Comparison of ENCODE assay signal across 1 cellular context in genomic region chr15:101088788-101089578, GRCh38.
A peak's percentile ranks its signal among the peaks of the same experiment; 100 is the strongest.
TF ChIP-seq lines count a peak whose summit lies in the region.

No MANE protein-coding gene starts in this region.

TF ChIP-seq in K562, 482 proteins besides CTCF, POLR2A, EP300 and RAD21 (continued from another document and continues in another):
- TF ChIP-seq NKRF (IDR thresholded peaks at IDR 0.05; ENCODE audit: borderline replicate concordance) (peak; percentile 52; the same call in 1 of the 2 replicates), NFXL1 (CRISPR knock-in tag; IDR thresholded peaks at IDR 0.05) (no peak), CBX8 (IDR thresholded peaks at IDR 0.05; ENCODE audit: borderline replicate concordance, extremely low read depth, low read depth, low read length, poor library complexity, severe bottlenecking) (no peak), HNRNPL (IDR thresholded peaks at IDR 0.05; ENCODE audit: low read depth, low read length) (peak; percentile 85; the same call in 1 of the 2 replicates), ZNF589 (CRISPR knock-in tag; IDR thresholded peaks at IDR 0.05; ENCODE audit: low read depth) (no peak), CBX5 (IDR thresholded peaks at IDR 0.05; ENCODE audit: borderline replicate concordance, low read depth) (no peak), ZNF511 (CRISPR knock-in tag; IDR thresholded peaks at IDR 0.05) (no peak), ZNF175 (CRISPR knock-in tag; IDR thresholded peaks at IDR 0.05; ENCODE audit: low read depth) (no peak), DDX20 (tag; IDR thresholded peaks at IDR 0.05; ENCODE audit: low read depth) (no peak), ZNF280B (CRISPR knock-in tag; IDR thresholded peaks at IDR 0.05) (no peak), GATAD2A (IDR thresholded peaks at IDR 0.05) (no peak), BMI1 (IDR thresholded peaks at IDR 0.05; ENCODE audit: low read length) (no peak), THAP7 (CRISPR knock-in tag; IDR thresholded peaks at IDR 0.05) (no peak), MLLT1 (IDR thresholded peaks at IDR 0.05) (no peak), RBM25 (IDR thresholded peaks at IDR 0.05; ENCODE audit: low read depth, low read length, severe bottlenecking) (no peak), CREB5 (CRISPR knock-in tag; IDR thresholded peaks at IDR 0.05) (no peak), DMBX1 (CRISPR knock-in tag; IDR thresholded peaks at IDR 0.05; ENCODE audit: borderline replicate concordance) (no peak), ZBTB43 (CRISPR knock-in tag; IDR thresholded peaks at IDR 0.05) (no peak), ZNF778 (CRISPR knock-in tag; IDR thresholded peaks at IDR 0.05) (no peak), ZNF282 (CRISPR knock-in tag; IDR thresholded peaks at IDR 0.05) (no peak), MAZ (CRISPR knock-in tag; conservative IDR thresholded peaks at IDR 0.05 in 1 of 2, IDR thresholded peaks at IDR 0.05 in 1 of 2) (peak; percentile 29 to 75; a peak in 3 of 4 replicates), NCOA1 (IDR thresholded peaks at IDR 0.05; ENCODE audit: low read depth) (no peak), BRD9 (IDR thresholded peaks at IDR 0.05; ENCODE audit: low read depth, partially characterized antibody) (no peak), HES1 (IDR thresholded peaks at IDR 0.05; ENCODE audit: low read depth) (no peak), NR3C1 (CRISPR knock-in tag; IDR thresholded peaks at IDR 0.05) (no peak), TRIM24 (IDR thresholded peaks at IDR 0.05) (peak in 1 of 2 experiments; percentile 7; a peak in 1 of 4 replicates), ZFX (CRISPR knock-in tag; IDR thresholded peaks at IDR 0.05) (peak; percentile 52; the same call in 1 of the 2 replicates), UBTF (IDR thresholded peaks at IDR 0.05; ENCODE audit: borderline replicate concordance in 1 of 2, low read depth in 2 of 2, low read length in 2 of 2) (no peak), ZNF12 (CRISPR knock-in tag; IDR thresholded peaks at IDR 0.05) (0 out of 2 replicates have a peak, but pooled peaks have one; percentile 24), IRF2 (CRISPR knock-in tag; IDR thresholded peaks at IDR 0.05) (no peak), DIDO1 (tag; IDR thresholded peaks at IDR 0.05; ENCODE audit: low read depth) (no peak), ZBTB33 (CRISPR knock-in tag; IDR thresholded peaks at IDR 0.05) (peak; percentile 87), ZC3H4 (CRISPR knock-in tag; IDR thresholded peaks at IDR 0.05; ENCODE audit: borderline replicate concordance) (no peak), SMC3 (conservative IDR thresholded peaks at IDR 0.05; ENCODE audit: insufficient read depth, low read depth, low read length) (peak; percentile 83), ARHGAP35 (IDR thresholded peaks at IDR 0.05; ENCODE audit: partially characterized antibody) (peak; percentile 48), KLF16 (IDR thresholded peaks at IDR 0.05) (no peak), MEF2D (tag; conservative IDR thresholded peaks at IDR 0.05; ENCODE audit: low read depth) (no peak), SIN3A (IDR thresholded peaks at IDR 0.05; ENCODE audit: borderline replicate concordance in 2 of 2, control insufficient read depth in 1 of 2, low read depth in 2 of 2, low read length in 2 of 2) (no peak), BCOR (IDR thresholded peaks at IDR 0.05) (no peak), ATF1 (CRISPR knock-in tag; IDR thresholded peaks at IDR 0.05) (no peak), ATF1 (tag; IDR thresholded peaks at IDR 0.05) (peak; percentile 31; the same call in 1 of the 2 replicates), HBP1 (CRISPR knock-in tag; IDR thresholded peaks at IDR 0.05) (peak; percentile 82; the same call in 1 of the 2 replicates), HDGF (IDR thresholded peaks at IDR 0.05) (0 out of 2 replicates have a peak, but pooled peaks have one; percentile 66)
